1 cellular context compared by ENCODE assay signal in the genomic region with DNA sequence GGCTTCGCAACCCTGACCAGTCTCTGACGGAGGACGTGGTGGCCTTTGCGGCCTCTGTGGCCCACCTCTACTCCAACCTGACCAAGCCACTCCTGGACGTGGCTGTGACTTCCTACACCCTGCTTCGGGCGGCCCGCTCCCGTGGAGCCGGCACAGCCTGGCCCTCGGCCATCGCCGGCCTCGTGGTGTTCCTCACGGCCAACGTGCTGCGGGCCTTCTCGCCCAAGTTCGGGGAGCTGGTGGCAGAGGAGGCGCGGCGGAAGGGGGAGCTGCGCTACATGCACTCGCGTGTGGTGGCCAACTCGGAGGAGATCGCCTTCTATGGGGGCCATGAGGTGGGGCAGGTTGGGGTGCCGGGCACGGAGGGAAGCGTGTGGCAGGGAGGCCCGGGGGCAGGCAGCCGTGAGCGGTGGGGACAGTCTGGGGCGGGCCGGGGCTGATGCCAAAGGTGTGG.
TF ChIP-seq lines count a peak whose summit lies in the region.

No MANE protein-coding gene starts in this region.

TF ChIP-seq in HepG2, 621 proteins besides CTCF, POLR2A, EP300 and RAD21 (continued from another document):
- TF ChIP-seq, protein P1, sequence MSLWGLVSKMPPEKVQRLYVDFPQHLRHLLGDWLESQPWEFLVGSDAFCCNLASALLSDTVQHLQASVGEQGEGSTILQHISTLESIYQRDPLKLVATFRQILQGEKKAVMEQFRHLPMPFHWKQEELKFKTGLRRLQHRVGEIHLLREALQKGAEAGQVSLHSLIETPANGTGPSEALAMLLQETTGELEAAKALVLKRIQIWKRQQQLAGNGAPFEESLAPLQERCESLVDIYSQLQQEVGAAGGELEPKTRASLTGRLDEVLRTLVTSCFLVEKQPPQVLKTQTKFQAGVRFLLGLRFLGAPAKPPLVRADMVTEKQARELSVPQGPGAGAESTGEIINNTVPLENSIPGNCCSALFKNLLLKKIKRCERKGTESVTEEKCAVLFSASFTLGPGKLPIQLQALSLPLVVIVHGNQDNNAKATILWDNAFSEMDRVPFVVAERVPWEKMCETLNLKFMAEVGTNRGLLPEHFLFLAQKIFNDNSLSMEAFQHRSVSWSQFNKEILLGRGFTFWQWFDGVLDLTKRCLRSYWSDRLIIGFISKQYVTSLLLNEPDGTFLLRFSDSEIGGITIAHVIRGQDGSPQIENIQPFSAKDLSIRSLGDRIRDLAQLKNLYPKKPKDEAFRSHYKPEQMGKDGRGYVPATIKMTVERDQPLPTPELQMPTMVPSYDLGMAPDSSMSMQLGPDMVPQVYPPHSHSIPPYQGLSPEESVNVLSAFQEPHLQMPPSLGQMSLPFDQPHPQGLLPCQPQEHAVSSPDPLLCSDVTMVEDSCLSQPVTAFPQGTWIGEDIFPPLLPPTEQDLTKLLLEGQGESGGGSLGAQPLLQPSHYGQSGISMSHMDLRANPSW (CRISPR knock-in tag; IDR thresholded peaks at IDR 0.05; ENCODE audit: borderline replicate concordance): no peak
- TF ChIP-seq, protein P2, sequence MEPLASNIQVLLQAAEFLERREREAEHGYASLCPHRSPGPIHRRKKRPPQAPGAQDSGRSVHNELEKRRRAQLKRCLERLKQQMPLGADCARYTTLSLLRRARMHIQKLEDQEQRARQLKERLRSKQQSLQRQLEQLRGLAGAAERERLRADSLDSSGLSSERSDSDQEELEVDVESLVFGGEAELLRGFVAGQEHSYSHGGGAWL (CRISPR knock-in tag; IDR thresholded peaks at IDR 0.05): 0 out of 2 replicates have a peak, but pooled peaks have one; percentile 9
- TF ChIP-seq, protein P3, sequence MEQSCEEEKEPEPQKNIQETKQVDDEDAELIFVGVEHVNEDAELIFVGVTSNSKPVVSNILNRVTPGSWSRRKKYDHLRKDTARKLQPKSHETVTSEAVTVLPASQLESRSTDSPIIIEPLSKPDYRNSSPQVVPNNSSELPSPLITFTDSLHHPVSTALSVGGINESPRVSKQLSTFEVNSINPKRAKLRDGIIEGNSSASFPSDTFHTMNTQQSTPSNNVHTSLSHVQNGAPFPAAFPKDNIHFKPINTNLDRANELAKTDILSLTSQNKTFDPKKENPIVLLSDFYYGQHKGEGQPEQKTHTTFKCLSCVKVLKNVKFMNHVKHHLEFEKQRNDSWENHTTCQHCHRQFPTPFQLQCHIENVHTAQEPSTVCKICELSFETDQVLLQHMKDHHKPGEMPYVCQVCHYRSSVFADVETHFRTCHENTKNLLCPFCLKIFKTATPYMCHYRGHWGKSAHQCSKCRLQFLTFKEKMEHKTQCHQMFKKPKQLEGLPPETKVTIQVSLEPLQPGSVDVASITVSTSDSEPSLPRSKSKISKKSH (CRISPR knock-in tag; IDR thresholded peaks at IDR 0.05; ENCODE audit: borderline replicate concordance): no peak
- TF ChIP-seq, protein P4, sequence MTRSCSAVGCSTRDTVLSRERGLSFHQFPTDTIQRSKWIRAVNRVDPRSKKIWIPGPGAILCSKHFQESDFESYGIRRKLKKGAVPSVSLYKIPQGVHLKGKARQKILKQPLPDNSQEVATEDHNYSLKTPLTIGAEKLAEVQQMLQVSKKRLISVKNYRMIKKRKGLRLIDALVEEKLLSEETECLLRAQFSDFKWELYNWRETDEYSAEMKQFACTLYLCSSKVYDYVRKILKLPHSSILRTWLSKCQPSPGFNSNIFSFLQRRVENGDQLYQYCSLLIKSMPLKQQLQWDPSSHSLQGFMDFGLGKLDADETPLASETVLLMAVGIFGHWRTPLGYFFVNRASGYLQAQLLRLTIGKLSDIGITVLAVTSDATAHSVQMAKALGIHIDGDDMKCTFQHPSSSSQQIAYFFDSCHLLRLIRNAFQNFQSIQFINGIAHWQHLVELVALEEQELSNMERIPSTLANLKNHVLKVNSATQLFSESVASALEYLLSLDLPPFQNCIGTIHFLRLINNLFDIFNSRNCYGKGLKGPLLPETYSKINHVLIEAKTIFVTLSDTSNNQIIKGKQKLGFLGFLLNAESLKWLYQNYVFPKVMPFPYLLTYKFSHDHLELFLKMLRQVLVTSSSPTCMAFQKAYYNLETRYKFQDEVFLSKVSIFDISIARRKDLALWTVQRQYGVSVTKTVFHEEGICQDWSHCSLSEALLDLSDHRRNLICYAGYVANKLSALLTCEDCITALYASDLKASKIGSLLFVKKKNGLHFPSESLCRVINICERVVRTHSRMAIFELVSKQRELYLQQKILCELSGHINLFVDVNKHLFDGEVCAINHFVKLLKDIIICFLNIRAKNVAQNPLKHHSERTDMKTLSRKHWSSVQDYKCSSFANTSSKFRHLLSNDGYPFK (CRISPR knock-in tag; IDR thresholded peaks at IDR 0.05; ENCODE audit: borderline replicate concordance): no peak
- TF ChIP-seq, protein P5, sequence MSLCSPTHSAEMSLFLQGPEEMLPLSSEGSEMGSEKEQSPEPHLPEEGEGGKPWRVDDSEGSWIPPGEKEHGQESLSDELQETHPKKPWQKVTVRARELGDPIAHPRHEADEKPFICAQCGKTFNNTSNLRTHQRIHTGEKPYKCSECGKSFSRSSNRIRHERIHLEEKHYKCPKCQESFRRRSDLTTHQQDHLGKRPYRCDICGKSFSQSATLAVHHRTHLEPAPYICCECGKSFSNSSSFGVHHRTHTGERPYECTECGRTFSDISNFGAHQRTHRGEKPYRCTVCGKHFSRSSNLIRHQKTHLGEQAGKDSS (CRISPR knock-in tag; IDR thresholded peaks at IDR 0.05; ENCODE audit: borderline replicate concordance, low read depth): no peak
- TF ChIP-seq MTA1 (CRISPR knock-in tag; IDR thresholded peaks at IDR 0.05; ENCODE audit: borderline replicate concordance) (no peak), ZNF510 (CRISPR knock-in tag; IDR thresholded peaks at IDR 0.05; ENCODE audit: low read depth) (no peak), NCOA5 (CRISPR knock-in tag; IDR thresholded peaks at IDR 0.05) (no peak), ZNF552 (CRISPR knock-in tag; IDR thresholded peaks at IDR 0.05; ENCODE audit: borderline replicate concordance) (no peak)
